1 cellular context compared by ENCODE assay signal in genomic region chr5:180686799-180687198, GRCh38.
TF ChIP-seq lines count a peak whose summit lies in the region.

No MANE protein-coding gene starts in this region.

TF ChIP-seq in HEK293, 187 proteins besides CTCF, POLR2A, EP300 and RAD21:
- TF ChIP-seq EGR2 (tag by site-specific recombination; IDR thresholded peaks at IDR 0.05; ENCODE audit: low read depth), result 0 out of 2 replicates have a peak, but pooled peaks have one; percentile 17
